20 cellular contexts compared by ENCODE assay signal in the genomic region with DNA sequence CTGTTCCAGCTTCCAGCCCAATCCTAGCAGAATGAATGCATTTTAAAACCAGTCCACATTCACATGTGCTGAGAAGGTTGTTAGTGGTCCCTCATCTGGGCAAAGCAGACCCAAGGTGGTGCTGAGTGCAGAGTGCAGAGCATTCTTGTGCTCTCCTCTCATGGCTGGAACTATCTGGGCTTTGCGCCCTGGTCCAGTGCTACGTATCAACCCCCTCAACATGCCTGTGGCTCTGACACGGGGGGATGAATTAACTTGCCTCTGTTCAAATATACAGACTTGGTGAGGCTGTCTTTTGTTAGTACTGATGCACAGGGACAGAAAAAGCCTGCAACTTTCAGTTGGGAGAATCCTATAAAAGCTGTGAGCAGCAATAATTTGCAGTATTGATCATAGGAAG. TPM values are rescaled to one million over a fixed set of nuclear protein-coding genes. Genes with fewer than 3 reads are reported as not detected.
A peak's percentile ranks its signal among the peaks of the same experiment; 100 is the strongest.
DNase-seq lines count a peak whose midpoint lies in the region; ATAC-seq, FAIRE-seq and TF ChIP-seq lines count a peak whose summit lies in the region.
"Had no signal": no experiment of that assay in that cellular context is flagged by ENCODE, and none has a peak within 500 bp of the region (broad histone marks: within the 10 kb centered on the region; RNA-seq: fewer than 3 reads in every experiment).

No MANE protein-coding gene starts in this region.

- H3K9ac ChIP-seq in K562 (ENCODE audit: insufficient read depth in 1 of 2, low read depth in 2 of 2, low read length in 2 of 2) (no peak overlapping the region; a peak in 1 of 4 replicates), endodermal cell (ENCODE audit: extremely low read depth, low read length, poor library complexity, severe bottlenecking) (no peak overlapping the region)

- no peaks in the 10 kb centered on the region for H3K9me3 ChIP-seq in heart right ventricle
- no peaks in the 10 kb centered on the region for H3K9me3 ChIP-seq in K562 (replicated peaks; ENCODE audit: control insufficient read depth, insufficient read depth, low read depth, low read length)
- no peaks in the 10 kb centered on the region for H3K9me3 ChIP-seq in vagina
- no peaks in the 10 kb centered on the region for H3K9me3 ChIP-seq in endodermal cell (ENCODE audit: control insufficient read depth, low read length)
- H3K9me3 ChIP-seq: Caco-2, MG63 had no signal

- H3K27me3 ChIP-seq in heart right ventricle: no peaks in the 10 kb centered on the region
- H3K27me3 ChIP-seq in K562 (ENCODE audit: control insufficient read depth in 2 of 2, insufficient read depth in 2 of 2, low read length in 2 of 2): no peaks in the 10 kb centered on the region
- no peaks in the 10 kb centered on the region for H3K27me3 ChIP-seq in vagina
- no peaks in the 10 kb centered on the region for H3K27me3 ChIP-seq in endodermal cell (ENCODE audit: control insufficient read depth, insufficient read depth, low read length, poor library complexity, severe bottlenecking)
- H3K27me3 ChIP-seq: MG63 had no signal

- WGBS in heart right ventricle, 2 donors: 56 to 65% methylated on average over 3 of the region's 3 CpGs
- 52% methylated on average over 3 of the region's 3 CpGs for WGBS in K562 (ENCODE audit: insufficient coverage, low coverage, missing lambda C conversion rate)
- WGBS in endodermal cell (ENCODE audit: insufficient coverage in 1 of 2, insufficient read length in 1 of 2), 2 experiments: 89 to 93% methylated on average over 1 to 3 of the region's 3 CpGs

- TF ChIP-seq POLR2A in K562 (conservative IDR thresholded peaks at IDR 0.05) (no peak), vagina (IDR thresholded peaks at IDR 0.05) (no peak), GM12892 (IDR thresholded peaks at IDR 0.05; ENCODE audit: low read depth, low read length) (no peak)

- H3K36me3 Mint-ChIP-seq in nephron progenitor cell (ENCODE audit: low read depth): peaks cover 32% of the 10 kb centered on the region
- peaks cover 24% of the 10 kb centered on the region for H3K36me3 Mint-ChIP-seq in endodermal cell (ENCODE audit: low read depth)

- no TSS peak for BruUV-seq in K562 (replicated peaks; lab: Mats Ljungman, UMichigan)

- H3K27ac ChIP-seq in heart right ventricle (peak overlapping the region in 6 of 10 donors; percentile 43 to 82 (median 56)), K562 (ENCODE audit: extremely low read depth, low read depth, low read length) (no peak overlapping the region; the same call in 2 of the 3 replicates), vagina (peak overlapping the region; percentile 81), endodermal cell (ENCODE audit: low read depth, low read length) (no peak overlapping the region)

- H3K27ac Mint-ChIP-seq in nephron progenitor cell (peak overlapping the region; percentile 93), endodermal cell (no peak overlapping the region)
- H3K27ac Mint-ChIP-seq: stimulated activated naive CD8-positive, alpha-beta T cell treated with anti-CD3 and anti-CD28 coated beads, Interleukin-15, Interleukin-2, amounts not matched to agents 100 ng/mL and 50 ng/mL, for 24 hours had no signal

- ATAC-seq in heart right ventricle: no peak
- no peak for ATAC-seq in K562
- ATAC-seq: activated CD8-positive, alpha-beta T cell treated with anti-CD3 and anti-CD28 coated beads, Interleukin-2, amount 10 ng/mL, durations not matched to agents 7 days and 5 days; PC-3 had no signal

- no peak overlapping the region for H2AFZ ChIP-seq in K562 (ENCODE audit: low read depth, low read length)

- H3K4me1 ChIP-seq in heart right ventricle: peaks cover 5 to 87% (median 68%) of the 10 kb centered on the region in 9 donors
- peaks cover 16 to 29% of the 10 kb centered on the region in 2 experiments; a peak in 3 of 5 replicates for H3K4me1 ChIP-seq in K562 (replicated peaks in 1 of 2; ENCODE audit: control insufficient read depth in 2 of 2, insufficient read depth in 2 of 2, low read length in 2 of 2)
- peaks cover 58% of the 10 kb centered on the region for H3K4me1 ChIP-seq in vagina
- peaks cover 4% of the 10 kb centered on the region for H3K4me1 ChIP-seq in endodermal cell (ENCODE audit: control insufficient read depth, insufficient read depth, low read length)

- H3K4me1 Mint-ChIP-seq in nephron progenitor cell: peaks cover 30% of the 10 kb centered on the region
- H3K4me1 Mint-ChIP-seq in endodermal cell: peaks cover 7% of the 10 kb centered on the region

- no peaks in the 10 kb centered on the region for H3K27me3 Mint-ChIP-seq in nephron progenitor cell (ENCODE audit: low read depth, poor library complexity)
- H3K27me3 Mint-ChIP-seq in endodermal cell (ENCODE audit: insufficient read depth): no peaks in the 10 kb centered on the region
- H3K27me3 Mint-ChIP-seq: stimulated activated naive CD8-positive, alpha-beta T cell treated with anti-CD3 and anti-CD28 coated beads, Interleukin-15, Interleukin-2, amounts not matched to agents 100 ng/mL and 50 ng/mL, for 24 hours had no signal

- H3K4me3 ChIP-seq in heart right ventricle: peak overlapping the region in 2 of 10 donors; percentile 6 to 50
- H3K4me3 ChIP-seq in K562: no peak overlapping the region
- peak overlapping the region in 1 of 2 donors; percentile 50 for H3K4me3 ChIP-seq in vagina
- H3K4me3 ChIP-seq in endodermal cell (ENCODE audit: low read length): no peak overlapping the region
- H3K4me3 ChIP-seq: MG63 had no signal

- in situ Hi-C loops in K562 (cut with MboI): no loop called here

- no peak overlapping the region for H3K4me2 ChIP-seq in K562 (ENCODE audit: insufficient read depth, low read length)

- H3K4me3 Mint-ChIP-seq in nephron progenitor cell: no peak overlapping the region
- no peak overlapping the region for H3K4me3 Mint-ChIP-seq in endodermal cell
- H3K4me3 Mint-ChIP-seq: stimulated activated naive CD8-positive, alpha-beta T cell treated with anti-CD3 and anti-CD28 coated beads, Interleukin-15, Interleukin-2, amounts not matched to agents 100 ng/mL and 50 ng/mL, for 24 hours had no signal

- H3K9me1 ChIP-seq in K562 (ENCODE audit: control insufficient read depth, insufficient read depth, low read length): peaks cover 4% of the 10 kb centered on the region

- POLR2A ChIA-PET in K562 (lab: Yijun Ruan, JAX): interaction anchor here (1.7 kb wide), 1 partner anchor 22 kb away, joined by 4 read pairs; no protein-coding TSS in a partner anchor

- TF ChIP-seq EP300 in K562 (IDR thresholded peaks at IDR 0.05; ENCODE audit: low read length): no peak

- CTCF ChIA-PET in K562 (lab: Yijun Ruan, JAX; ENCODE audit: low intra/inter-chr PET ratio): no interaction called here

- H4K20me1 ChIP-seq in K562 (replicated peaks; ENCODE audit: control insufficient read depth, insufficient read depth, low read length): 0 out of 2 replicates have a peak, but pooled peaks cover 7% of the 10 kb centered on the region

- no peak for TF ChIP-seq RAD21 in K562 (CRISPR knock-in tag; conservative IDR thresholded peaks at IDR 0.05 in 1 of 2, IDR thresholded peaks at IDR 0.05 in 1 of 2)

- H3K79me2 ChIP-seq in K562 (ENCODE audit: control insufficient read depth, insufficient read depth, low read length): no peaks in the 10 kb centered on the region; the same call in 2 of the 3 replicates

- peak; percentile 15 for FAIRE-seq in K562 (lab: Jason Lieb, UNC)
- no peak for FAIRE-seq in GM12892 (lab: Jason Lieb, UNC)
- FAIRE-seq: GM19239 had no signal

- H3K36me3 ChIP-seq in heart right ventricle (peaks cover 0 to 28% (median 0%) of the 10 kb centered on the region in 9 donors), K562 (ENCODE audit: control insufficient read depth, insufficient read depth, low read length) (peaks cover 53% of the 10 kb centered on the region), vagina (no peaks in the 10 kb centered on the region), endodermal cell (ENCODE audit: control insufficient read depth, insufficient read depth, low read length) (peaks cover 60% of the 10 kb centered on the region)
- H3K36me3 ChIP-seq: MG63 had no signal

- no peaks in the 10 kb centered on the region for H3K9me3 Mint-ChIP-seq in nephron progenitor cell
- H3K9me3 Mint-ChIP-seq in endodermal cell: no peaks in the 10 kb centered on the region
- H3K9me3 Mint-ChIP-seq: stimulated activated naive CD8-positive, alpha-beta T cell treated with anti-CD3 and anti-CD28 coated beads, Interleukin-15, Interleukin-2, amounts not matched to agents 100 ng/mL and 50 ng/mL, for 24 hours had no signal

- intact Hi-C loops in heart right ventricle (cut with DNase I) (loop anchor here in 4 of 10 donors (1.0 to 5.0 kb wide), 2 partner anchors 39 to 42 kb away; partner anchors contain the start of gene PANK2 (in 1 of the 4)), cardiac septum (cut with DNase I) (loop anchor here (5.0 kb wide), 2 partner anchors 81 to 136 kb away; no protein-coding TSS in a partner anchor), K562 (cut with micrococcal nuclease) (loop anchor here (5.0 kb wide), 1 partner anchor 161 kb away; no protein-coding TSS in a partner anchor), vagina (cut with DNase I) (no loop called here)

- DNase-seq in heart right ventricle: no peak
- DNase-seq in cardiac septum (ENCODE audit: low spot score): no peak
- DNase-seq in K562 (ENCODE audit: extremely low read depth in 1 of 4, low spot score in 3 of 4): no peak
- DNase-seq in nephron progenitor cell: no peak
- DNase-seq in vagina (ENCODE audit: extremely low spot score in 2 of 2): no peak
- no peak for DNase-seq in SKM-1 treated with dmso at 0.1 percent for 144 hours (lab: John Stamatoyannopoulos, UW; ENCODE audit: unreplicated experiment)
- no peak for DNase-seq in endodermal cell
- no peak for DNase-seq in GM12892 (ENCODE audit: insufficient read length)
- DNase-seq: activated CD8-positive, alpha-beta T cell treated with anti-CD3 and anti-CD28 coated beads, Interleukin-2, amount 10 ng/mL, durations not matched to agents 7 days and 5 days; activated gamma-delta T cell; Caco-2; effector CD8-positive, alpha-beta T cell; GDM1; MG63; NCI-H187; NCI-H524 treated with DMSO at 0.1 percent for 48 hours; nucleus accumbens; PC-3 had no signal

- TF ChIP-seq CTCF in heart right ventricle (IDR thresholded peaks at IDR 0.05): no peak
- TF ChIP-seq CTCF in K562 (IDR thresholded peaks at IDR 0.05 in 2 of 3, conservative IDR thresholded peaks at IDR 0.05 in 1 of 3; ENCODE audit: insufficient read depth in 2 of 3, low read depth in 1 of 3, low read length in 3 of 3): no peak
- TF ChIP-seq CTCF in nephron progenitor cell (IDR thresholded peaks at IDR 0.05): no peak
- no peak for TF ChIP-seq CTCF in vagina (IDR thresholded peaks at IDR 0.05)
- TF ChIP-seq CTCF in endodermal cell (conservative IDR thresholded peaks at IDR 0.05): no peak

RNA-seq across cellular contexts. Expression of gene PANK2, which starts 42.5 kb away (rescaled TPM):
- total RNA-seq in heart right ventricle (10 to 100 TPM; 12.2 to 25.1 (median 17.2) TPM), cardiac septum (21.5 TPM), K562 (2014; rRNA removed) (28.0 and 31.3 TPM in 2 replicates), K562 (2014; rRNA removed; fragmentation: Illumina TruSeq; extraction: Trizol) (43.5 and 50.4 TPM in 2 replicates), K562 (2015; rRNA removed; fragmentation: Illumina TruSeq; extraction: Trizol) (31.6 and 36.1 TPM in 2 replicates), K562 (2021) (29.2 and 34.2 TPM in 2 replicates), vagina (53.5 TPM), endodermal cell (10 to 100 TPM; 57.6 to 66.5 TPM)
- polyA plus RNA-seq in heart right ventricle (10 to 100 TPM; 18.8 to 20.1 TPM), K562 (2011; rRNA removed) (39.0 and 39.3 TPM in 2 replicates), K562 (2014; fragmentation: Illumina TruSeq; extraction: Trizol) (28.5 and 31.4 TPM in 2 replicates), K562 (2014; fragmentation: Nextera tagmentation; extraction: Ambion mirVana) (10 to 100 TPM; 14.9 to 16.3 TPM), K562 (2014; rRNA removed) (25.3 and 29.4 TPM in 2 replicates)
- 46.6 and 73.9 TPM in 2 replicates for total RNA-seq in K562 (2011; cell fraction: chromatin; rRNA removed; ENCODE audit: low replicate concordance)
- total RNA-seq in K562 (2011; cell fraction: nucleolus; rRNA removed): 27.2 and 30.0 TPM in 2 replicates
- total RNA-seq in K562 (2011; cell fraction: nucleoplasm; rRNA removed): 35.8 and 46.8 TPM in 2 replicates
- polyA plus RNA-seq in K562 (2011; cell fraction: cytosol; rRNA removed): 7.9 and 27.3 TPM in 2 replicates
- polyA plus RNA-seq in K562 (2011; cell fraction: nucleus; rRNA removed): 15.7 and 35.1 TPM in 2 replicates
- polyA plus RNA-seq in K562 (2012): 22.7 and 40.6 TPM in 2 replicates
- 49.1 and 76.6 TPM in 2 replicates for polyA minus RNA-seq in K562 (2011; rRNA and poly(A)+ RNA removed)
- 11.5 and 22.7 TPM in 2 replicates for polyA minus RNA-seq in K562 (2011; cell fraction: cytosol; rRNA and poly(A)+ RNA removed)
- polyA minus RNA-seq in K562 (2011; cell fraction: nucleus; rRNA and poly(A)+ RNA removed): 20.1 and 42.4 TPM in 2 replicates
- polyA plus RNA-seq in endodermal cell (2013, experiment 1 of 2): 37.8 TPM
- 35.1 TPM for polyA plus RNA-seq in endodermal cell (2013, experiment 2 of 2)
- 27.8 TPM for polyA plus RNA-seq in GM12892 (2012; ENCODE audit: missing spikeins)

Comparison
In these comparisons a context has a peak if more than half of its experiments do, and no peak if none do; other contexts are left out.
1. H3K27ac ChIP-seq: peak in heart right ventricle (6 of 10) and vagina (single experiment); none in K562 (single experiment) and endodermal cell (single experiment).